Comparison of ENCODE assay signal across 1 cellular context in the genomic region with DNA sequence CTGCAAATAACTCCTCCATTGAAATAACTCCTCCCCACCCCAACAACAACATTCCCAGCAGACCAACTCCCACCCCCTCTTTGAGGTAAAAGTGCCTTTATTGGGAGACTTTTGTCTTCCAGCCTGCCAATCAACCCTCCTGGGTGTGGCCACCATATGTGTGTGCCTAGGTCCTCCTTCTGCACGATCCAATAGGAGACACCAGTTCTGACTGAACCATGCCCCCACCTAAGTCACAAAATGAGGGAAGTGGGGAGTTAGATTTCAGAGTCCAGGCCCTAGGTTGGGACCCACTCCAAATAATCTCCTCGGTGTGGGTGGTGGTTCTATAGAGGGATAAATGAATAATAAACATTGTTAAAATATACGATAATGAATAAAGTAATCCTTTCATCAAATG.
TF ChIP-seq lines count a peak whose summit lies in the region.

No MANE protein-coding gene starts in this region.

TF ChIP-seq in WTC11, 78 proteins besides CTCF, POLR2A, EP300 and RAD21 (continued from another document):
- TF ChIP-seq ZMAT4 (CRISPR knock-in tag; IDR thresholded peaks at IDR 0.05) (no peak), ZNF263 (CRISPR knock-in tag; IDR thresholded peaks at IDR 0.05; ENCODE audit: low read depth) (no peak), IRF1 (CRISPR knock-in tag; IDR thresholded peaks at IDR 0.05) (no peak), SMAD4 (CRISPR knock-in tag; IDR thresholded peaks at IDR 0.05) (no peak), ZNF416 (CRISPR knock-in tag; IDR thresholded peaks at IDR 0.05) (no peak), ZBTB21 (CRISPR knock-in tag; IDR thresholded peaks at IDR 0.05; ENCODE audit: borderline replicate concordance) (no peak), FOXJ3 (CRISPR knock-in tag; IDR thresholded peaks at IDR 0.05; ENCODE audit: borderline replicate concordance) (no peak), PREB (CRISPR knock-in tag; IDR thresholded peaks at IDR 0.05; ENCODE audit: borderline replicate concordance) (no peak), USF1 (CRISPR knock-in tag; IDR thresholded peaks at IDR 0.05) (no peak), SP1 (CRISPR knock-in tag; conservative IDR thresholded peaks at IDR 0.05) (no peak), ATF3 (CRISPR knock-in tag; conservative IDR thresholded peaks at IDR 0.05) (no peak), NR3C1 (CRISPR knock-in tag; conservative IDR thresholded peaks at IDR 0.05; ENCODE audit: low read depth) (no peak), ZNF138 (CRISPR knock-in tag; conservative IDR thresholded peaks at IDR 0.05) (no peak), CBFB (CRISPR knock-in tag; IDR thresholded peaks at IDR 0.05; ENCODE audit: low read depth) (no peak), ZNF232 (CRISPR knock-in tag; IDR thresholded peaks at IDR 0.05) (no peak)
- TF ChIP-seq, protein P1, sequence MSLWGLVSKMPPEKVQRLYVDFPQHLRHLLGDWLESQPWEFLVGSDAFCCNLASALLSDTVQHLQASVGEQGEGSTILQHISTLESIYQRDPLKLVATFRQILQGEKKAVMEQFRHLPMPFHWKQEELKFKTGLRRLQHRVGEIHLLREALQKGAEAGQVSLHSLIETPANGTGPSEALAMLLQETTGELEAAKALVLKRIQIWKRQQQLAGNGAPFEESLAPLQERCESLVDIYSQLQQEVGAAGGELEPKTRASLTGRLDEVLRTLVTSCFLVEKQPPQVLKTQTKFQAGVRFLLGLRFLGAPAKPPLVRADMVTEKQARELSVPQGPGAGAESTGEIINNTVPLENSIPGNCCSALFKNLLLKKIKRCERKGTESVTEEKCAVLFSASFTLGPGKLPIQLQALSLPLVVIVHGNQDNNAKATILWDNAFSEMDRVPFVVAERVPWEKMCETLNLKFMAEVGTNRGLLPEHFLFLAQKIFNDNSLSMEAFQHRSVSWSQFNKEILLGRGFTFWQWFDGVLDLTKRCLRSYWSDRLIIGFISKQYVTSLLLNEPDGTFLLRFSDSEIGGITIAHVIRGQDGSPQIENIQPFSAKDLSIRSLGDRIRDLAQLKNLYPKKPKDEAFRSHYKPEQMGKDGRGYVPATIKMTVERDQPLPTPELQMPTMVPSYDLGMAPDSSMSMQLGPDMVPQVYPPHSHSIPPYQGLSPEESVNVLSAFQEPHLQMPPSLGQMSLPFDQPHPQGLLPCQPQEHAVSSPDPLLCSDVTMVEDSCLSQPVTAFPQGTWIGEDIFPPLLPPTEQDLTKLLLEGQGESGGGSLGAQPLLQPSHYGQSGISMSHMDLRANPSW (CRISPR knock-in tag; conservative IDR thresholded peaks at IDR 0.05; ENCODE audit: low read depth), result no peak
- TF ChIP-seq, protein P2, sequence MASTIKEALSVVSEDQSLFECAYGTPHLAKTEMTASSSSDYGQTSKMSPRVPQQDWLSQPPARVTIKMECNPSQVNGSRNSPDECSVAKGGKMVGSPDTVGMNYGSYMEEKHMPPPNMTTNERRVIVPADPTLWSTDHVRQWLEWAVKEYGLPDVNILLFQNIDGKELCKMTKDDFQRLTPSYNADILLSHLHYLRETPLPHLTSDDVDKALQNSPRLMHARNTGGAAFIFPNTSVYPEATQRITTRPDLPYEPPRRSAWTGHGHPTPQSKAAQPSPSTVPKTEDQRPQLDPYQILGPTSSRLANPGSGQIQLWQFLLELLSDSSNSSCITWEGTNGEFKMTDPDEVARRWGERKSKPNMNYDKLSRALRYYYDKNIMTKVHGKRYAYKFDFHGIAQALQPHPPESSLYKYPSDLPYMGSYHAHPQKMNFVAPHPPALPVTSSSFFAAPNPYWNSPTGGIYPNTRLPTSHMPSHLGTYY (CRISPR knock-in tag; IDR thresholded peaks at IDR 0.05), result no peak
